ENCODE assay signal across 25 cellular contexts in genomic region chr6:9999806-10000205, GRCh38.
"Had no signal": no experiment of that assay in that cellular context is flagged by ENCODE, and none has a peak within 500 bp of the region (broad histone marks: within the 10 kb centered on the region; RNA-seq: fewer than 3 reads in every experiment).

No MANE protein-coding gene starts in this region.

- H3K36me3 ChIP-seq: brain microvascular endothelial cell, colonic mucosa, MG63, SJSA1 had no signal

- H3K9me3 ChIP-seq: colonic mucosa, MG63, SJSA1 had no signal

- DNase-seq: activated CD4-positive, alpha-beta memory T cell treated with anti-CD3 and anti-CD28 coated beads for 36 hours; activated CD4-positive, alpha-beta T cell treated with anti-CD3 and anti-CD28 coated beads, Interleukin-2, amount 10 ng/mL, durations not matched to agents 7 days and 5 days; activated CD4-positive, CD25-positive, alpha-beta regulatory T cell; activated CD8-positive, alpha-beta memory T cell treated with anti-CD3 and anti-CD28 coated beads for 24 hours; activated gamma-delta T cell; activated naive CD4-positive, alpha-beta T cell treated with anti-CD3 and anti-CD28 coated beads for 36 hours; activated T-cell treated with anti-CD3 and anti-CD28 coated beads for 4 hours; activated T-cell treated with anti-CD3 and anti-CD28 coated beads, Interleukin-2, amount 50 U/mL, for 48 hours; brain microvascular endothelial cell; caudate nucleus; colonic mucosa; MG63; MV-4-11; NCI-H1105 treated with DMSO at 0.1 percent for 48 hours; NCI-H1436 treated with DMSO at 0.1 percent for 48 hours; NCI-H187; NCI-H2081 treated with DMSO at 0.1 percent for 48 hours; NCI-H510A; NCI-H526 treated with DMSO at 0.1 percent for 48 hours; NK-92 treated with Interleukin-12 subunit alpha and Interleukin-12 subunit beta, amount 100 ng/mL, for 24 hours; OCI-M1; SHP77 had no signal

- H3K4me3 ChIP-seq: colonic mucosa, MG63, SJSA1 had no signal

- H3K27me3 ChIP-seq: brain microvascular endothelial cell, colonic mucosa, MG63, SJSA1 had no signal

- H3K27ac ChIP-seq: brain microvascular endothelial cell, colonic mucosa, KMS-11, RWPE1, SJSA1 had no signal

- H3K9ac ChIP-seq: KMS-11 had no signal

- H3K4me2 ChIP-seq: KMS-11 had no signal

- H3K4me1 ChIP-seq: colonic mucosa had no signal
